ENCODE assay signal across 1 cellular context in genomic region chr14:81452766-81453165, GRCh38.
TF ChIP-seq lines count a peak whose summit lies in the region.

No MANE protein-coding gene starts in this region.

TF ChIP-seq in H1, 55 proteins besides CTCF, POLR2A, EP300 and RAD21:
- TF ChIP-seq BCL11A (IDR thresholded peaks at IDR 0.05; ENCODE audit: low read depth in 2 of 2, low read length in 2 of 2) (no peak), SP1 (IDR thresholded peaks at IDR 0.05; ENCODE audit: low read depth, low read length) (no peak), SAP30 (IDR thresholded peaks at IDR 0.05; ENCODE audit: insufficient read depth, insufficient replicate concordance, low read length) (no peak), ASH2L (IDR thresholded peaks at IDR 0.05; ENCODE audit: low read length) (no peak), USF2 (IDR thresholded peaks at IDR 0.05; ENCODE audit: low read length) (no peak), CTBP2 (IDR thresholded peaks at IDR 0.05; ENCODE audit: borderline replicate concordance, insufficient read depth, insufficient read length, low read length) (no peak), NANOG (IDR thresholded peaks at IDR 0.05; ENCODE audit: insufficient read depth, low read depth, low read length, poor library complexity, severe bottlenecking) (no peak), CBX5 (IDR thresholded peaks at IDR 0.05; ENCODE audit: low read depth, low read length) (no peak), KDM5A (IDR thresholded peaks at IDR 0.05; ENCODE audit: low read length) (no peak), RBBP5 (IDR thresholded peaks at IDR 0.05; ENCODE audit: borderline replicate concordance, low read depth, low read length) (no peak), GTF2F1 (IDR thresholded peaks at IDR 0.05; ENCODE audit: borderline replicate concordance, low read depth, low read length) (no peak), PHF8 (conservative IDR thresholded peaks at IDR 0.05; ENCODE audit: low read depth, low read length) (no peak), ATF2 (IDR thresholded peaks at IDR 0.05; ENCODE audit: low read length) (no peak)
